In genomic region chr20:62794007-62794724, GRCh38 we compare ENCODE assay signal across 1 cellular context.
TF ChIP-seq lines count a peak whose summit lies in the region.

No MANE protein-coding gene starts in this region.

TF ChIP-seq in HepG2, 621 proteins besides CTCF, POLR2A, EP300 and RAD21 (continued from another document):
- no peak for TF ChIP-seq GMEB2 (CRISPR knock-in tag; IDR thresholded peaks at IDR 0.05; ENCODE audit: low read depth)
- no peak for TF ChIP-seq HIVEP1 (CRISPR knock-in tag; IDR thresholded peaks at IDR 0.05)
- TF ChIP-seq ZBTB3 (CRISPR knock-in tag; IDR thresholded peaks at IDR 0.05; ENCODE audit: borderline replicate concordance, low read depth) = 0 out of 2 replicates have a peak, but pooled peaks have one; percentile 58
- no peak for TF ChIP-seq GLMP (CRISPR knock-in tag; IDR thresholded peaks at IDR 0.05; ENCODE audit: borderline replicate concordance)
- TF ChIP-seq CENPBD1 (CRISPR knock-in tag; IDR thresholded peaks at IDR 0.05; ENCODE audit: borderline replicate concordance, low read depth) = no peak; the same call in 1 of the 2 replicates
- no peak for TF ChIP-seq AKAP8 (CRISPR knock-in tag; IDR thresholded peaks at IDR 0.05)
- TF ChIP-seq ZNF543 (CRISPR knock-in tag; IDR thresholded peaks at IDR 0.05) = peak; percentile 86
- no peak; the same call in 1 of the 2 replicates for TF ChIP-seq ZNF747 (CRISPR knock-in tag; IDR thresholded peaks at IDR 0.05; ENCODE audit: borderline replicate concordance)
- TF ChIP-seq STAT6 (CRISPR knock-in tag; IDR thresholded peaks at IDR 0.05; ENCODE audit: borderline replicate concordance) = no peak
- peak; percentile 15 for TF ChIP-seq ZNF781 (CRISPR knock-in tag; IDR thresholded peaks at IDR 0.05; ENCODE audit: borderline replicate concordance, not compliant biosample characterization)
- no peak for TF ChIP-seq GABPA (IDR thresholded peaks at IDR 0.05; ENCODE audit: low read depth, low read length)
- TF ChIP-seq GABPA (CRISPR knock-in tag; IDR thresholded peaks at IDR 0.05; ENCODE audit: low read depth) = peak; percentile 51
- TF ChIP-seq BRD4 (CRISPR knock-in tag; IDR thresholded peaks at IDR 0.05) = peak; percentile 35; the same call in 1 of the 2 replicates
- TF ChIP-seq PRDM4 (CRISPR knock-in tag; IDR thresholded peaks at IDR 0.05; ENCODE audit: borderline replicate concordance) = no peak
- peak; percentile 50 for TF ChIP-seq ERF (CRISPR knock-in tag; IDR thresholded peaks at IDR 0.05)
- peak; percentile 69; the same call in 1 of the 2 replicates for TF ChIP-seq SNAPC5 (CRISPR knock-in tag; IDR thresholded peaks at IDR 0.05; ENCODE audit: borderline replicate concordance)
- TF ChIP-seq U2AF2 (IDR thresholded peaks at IDR 0.05; ENCODE audit: low read depth, low read length) = no peak
- TF ChIP-seq ZNF280D (CRISPR knock-in tag; IDR thresholded peaks at IDR 0.05) = peak; percentile 48; the same call in 1 of the 2 replicates
- TF ChIP-seq ZNF569 (CRISPR knock-in tag; IDR thresholded peaks at IDR 0.05; ENCODE audit: borderline replicate concordance) = no peak
- no peak for TF ChIP-seq ZNF281 (CRISPR knock-in tag; IDR thresholded peaks at IDR 0.05; ENCODE audit: borderline replicate concordance)
- no peak for TF ChIP-seq GATAD2A (CRISPR knock-in tag; IDR thresholded peaks at IDR 0.05)
- no peak for TF ChIP-seq HOXA9 (CRISPR knock-in tag; IDR thresholded peaks at IDR 0.05; ENCODE audit: borderline replicate concordance)
- TF ChIP-seq ZMYM2 (CRISPR knock-in tag; IDR thresholded peaks at IDR 0.05) = 0 out of 2 replicates have a peak, but pooled peaks have one; percentile 10
- TF ChIP-seq MED1 (CRISPR knock-in tag; IDR thresholded peaks at IDR 0.05) = peak; percentile 60; the same call in 1 of the 2 replicates
- peak; percentile 76 for TF ChIP-seq IRF9 (CRISPR knock-in tag; IDR thresholded peaks at IDR 0.05; ENCODE audit: borderline replicate concordance)
- TF ChIP-seq ZNF652 (CRISPR knock-in tag; IDR thresholded peaks at IDR 0.05; ENCODE audit: borderline replicate concordance, low read depth) = no peak
- 0 out of 2 replicates have a peak, but pooled peaks have one; percentile 26 for TF ChIP-seq ZNF260 (CRISPR knock-in tag; IDR thresholded peaks at IDR 0.05; ENCODE audit: borderline replicate concordance, low read depth)
- TF ChIP-seq SKI (IDR thresholded peaks at IDR 0.05; ENCODE audit: partially characterized antibody) = no peak
- TF ChIP-seq ZNF607 (CRISPR knock-in tag; IDR thresholded peaks at IDR 0.05; ENCODE audit: borderline replicate concordance) = peak; percentile 80
- peak; percentile 8; the same call in 1 of the 2 replicates for TF ChIP-seq FOXO1 (CRISPR knock-in tag; IDR thresholded peaks at IDR 0.05)
- peak; percentile 55; the same call in 1 of the 2 replicates for TF ChIP-seq TARDBP (CRISPR knock-in tag; IDR thresholded peaks at IDR 0.05)
- no peak; the same call in 1 of the 2 replicates for TF ChIP-seq CCDC6 (CRISPR knock-in tag; IDR thresholded peaks at IDR 0.05)
- peak; percentile 89 for TF ChIP-seq MYPOP (CRISPR knock-in tag; IDR thresholded peaks at IDR 0.05)
- TF ChIP-seq ELF4 (CRISPR knock-in tag; IDR thresholded peaks at IDR 0.05; ENCODE audit: borderline replicate concordance) = no peak; the same call in 1 of the 2 replicates
- peak; percentile 29; the same call in 1 of the 2 replicates for TF ChIP-seq HES4 (CRISPR knock-in tag; IDR thresholded peaks at IDR 0.05; ENCODE audit: borderline replicate concordance)
- TF ChIP-seq ZNF552 (CRISPR knock-in tag; IDR thresholded peaks at IDR 0.05; ENCODE audit: borderline replicate concordance) = no peak; the same call in 1 of the 2 replicates
- no peak; the same call in 1 of the 2 replicates for TF ChIP-seq KLF9 (CRISPR knock-in tag; IDR thresholded peaks at IDR 0.05; ENCODE audit: low read depth)
- no peak; the same call in none of the 2 replicates for TF ChIP-seq ZBTB43 (CRISPR knock-in tag; conservative IDR thresholded peaks at IDR 0.05)
- TF ChIP-seq NKX3-1 (CRISPR knock-in tag; IDR thresholded peaks at IDR 0.05) = peak; percentile 41; the same call in 1 of the 2 replicates
- TF ChIP-seq CREM (IDR thresholded peaks at IDR 0.05) = no peak; the same call in 1 of the 2 replicates
- TF ChIP-seq CREM (CRISPR knock-in tag; IDR thresholded peaks at IDR 0.05) = 0 out of 2 replicates have a peak, but pooled peaks have one; percentile 8
